Comparison of ENCODE assay signal across 25 cellular contexts in the genomic region with DNA sequence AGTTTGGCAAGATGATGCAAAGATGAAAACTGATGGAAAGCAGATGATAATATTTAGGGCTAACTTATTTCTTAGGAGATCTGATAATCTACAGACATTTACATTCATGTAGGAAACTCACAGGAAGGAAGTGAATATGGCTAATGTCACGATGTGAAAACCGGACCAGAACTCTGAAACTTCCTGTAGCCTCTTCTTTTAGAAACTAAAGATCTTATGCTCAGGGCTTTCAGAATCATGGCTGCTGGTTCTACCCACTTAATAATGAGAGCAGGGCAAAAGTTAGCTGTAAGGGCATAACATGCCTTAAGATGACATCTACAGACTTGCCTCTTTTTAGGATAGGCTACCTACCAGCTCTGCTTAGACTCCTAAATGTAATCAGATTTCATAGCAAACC. TPM values are rescaled to one million over a fixed set of nuclear protein-coding genes. Genes with fewer than 3 reads are reported as not detected.
DNase-seq lines count a peak whose midpoint lies in the region; ATAC-seq, FAIRE-seq and TF ChIP-seq lines count a peak whose summit lies in the region.
"Had no signal": no experiment of that assay in that cellular context is flagged by ENCODE, and none has a peak within 500 bp of the region (broad histone marks: within the 10 kb centered on the region; RNA-seq: fewer than 3 reads in every experiment).

No MANE protein-coding gene starts in this region.

- CTCF ChIA-PET in activated CD8-positive, alpha-beta T cell treated with anti-CD3 and anti-CD28 coated beads for 36 hours (lab: Charles Lee) = interaction anchor here (1.3 kb wide), 1 partner anchor 21 kb away, joined by 3 read pairs; no protein-coding TSS in a partner anchor
- CTCF ChIA-PET in endothelial cell of umbilical vein (lab: Charles Lee) = no interaction called here

- peaks cover 81% of the 10 kb centered on the region for H3K36me3 Mint-ChIP-seq in stimulated activated naive CD8-positive, alpha-beta T cell treated with anti-CD3 and anti-CD28 coated beads, Interleukin-15, Interleukin-2, amounts not matched to agents 100 ng/mL and 50 ng/mL, for 24 hours (ENCODE audit: low read depth)
- peaks cover 75% of the 10 kb centered on the region for H3K36me3 Mint-ChIP-seq in activated CD8-positive, alpha-beta T cell treated with anti-CD3 and anti-CD28 coated beads for 36 hours (ENCODE audit: low read depth)

- peak overlapping the region; percentile 8 for H3K27ac ChIP-seq in endothelial cell of umbilical vein (ENCODE audit: insufficient read depth, low read depth, low read length)
- no peak overlapping the region for H3K27ac ChIP-seq in heart right ventricle
- peak overlapping the region in 1 of 2 donors; percentile 48 for H3K27ac ChIP-seq in ascending aorta
- H3K27ac ChIP-seq in uterus = no peak overlapping the region
- H3K27ac ChIP-seq: body of pancreas, neural progenitor cell, prostate gland, thyroid gland had no signal

- no peaks in the 10 kb centered on the region for H4K20me1 ChIP-seq in endothelial cell of umbilical vein (replicated peaks; ENCODE audit: control insufficient read depth, extremely low read depth, insufficient read depth, low read length)

- H3K9ac ChIP-seq in endothelial cell of umbilical vein (replicated peaks; ENCODE audit: extremely low read depth, insufficient read depth, low read length) = no peak overlapping the region
- H3K9ac ChIP-seq: neural progenitor cell had no signal

- peaks cover 12% of the 10 kb centered on the region for H3K4me1 ChIP-seq in endothelial cell of umbilical vein (ENCODE audit: control insufficient read depth, extremely low read depth, insufficient read depth, low read length)
- peaks cover 0 to 26% (median 16%) of the 10 kb centered on the region in 9 donors for H3K4me1 ChIP-seq in heart right ventricle
- H3K4me1 ChIP-seq in ascending aorta = no peaks in the 10 kb centered on the region
- H3K4me1 ChIP-seq in uterus = no peaks in the 10 kb centered on the region
- H3K4me1 ChIP-seq: neural progenitor cell, prostate gland, thyroid gland had no signal

- H3K27me3 ChIP-seq in endothelial cell of umbilical vein (ENCODE audit: control insufficient read depth in 2 of 2, insufficient read depth in 2 of 2, low read length in 2 of 2) (no peaks in the 10 kb centered on the region), heart right ventricle (no peaks in the 10 kb centered on the region), ascending aorta (no peaks in the 10 kb centered on the region), uterus (no peaks in the 10 kb centered on the region)
- H3K27me3 ChIP-seq: body of pancreas, neural progenitor cell, thyroid gland had no signal

- ATAC-seq in stimulated activated naive CD8-positive, alpha-beta T cell treated with anti-CD3 and anti-CD28 coated beads, Interleukin-15, Interleukin-2, amounts not matched to agents 100 U/mL and 50 U/mL, for 24 hours = no peak
- no peak for ATAC-seq in activated CD8-positive, alpha-beta T cell treated with anti-CD3 and anti-CD28 coated beads for 36 hours
- no peak for ATAC-seq in stimulated activated naive CD8-positive, alpha-beta T cell treated with anti-CD3 and anti-CD28 coated beads, Interleukin-15, amount 100 ng/mL, for 72 hours
- ATAC-seq in heart right ventricle = no peak
- ATAC-seq: body of pancreas, esophagus mucosa, WTC11 had no signal

- H3K27me3 Mint-ChIP-seq in stimulated activated naive CD8-positive, alpha-beta T cell treated with anti-CD3 and anti-CD28 coated beads, Interleukin-15, Interleukin-2, amounts not matched to agents 100 ng/mL and 50 ng/mL, for 24 hours = no peaks in the 10 kb centered on the region
- no peaks in the 10 kb centered on the region for H3K27me3 Mint-ChIP-seq in activated CD8-positive, alpha-beta T cell treated with anti-CD3 and anti-CD28 coated beads for 36 hours
- no peaks in the 10 kb centered on the region for H3K27me3 Mint-ChIP-seq in stimulated activated naive CD8-positive, alpha-beta T cell treated with anti-CD3 and anti-CD28 coated beads, Interleukin-15, amount 100 ng/mL, for 72 hours

- dilution Hi-C loops in endothelial cell of umbilical vein (cut with MboI; ENCODE audit: extremely low pct_ligation_motif_present, low sequenced_read_pairs) = no loop called here

- H3K79me2 ChIP-seq in endothelial cell of umbilical vein (ENCODE audit: control insufficient read depth, insufficient read depth, low read length) = peaks cover 17% of the 10 kb centered on the region

- TF ChIP-seq POLR2A in endothelial cell of umbilical vein (IDR thresholded peaks at IDR 0.05; ENCODE audit: low read depth, low read length) (no peak), uterus (IDR thresholded peaks at IDR 0.05) (no peak)

- no peak overlapping the region for H3K4me3 Mint-ChIP-seq in stimulated activated naive CD8-positive, alpha-beta T cell treated with anti-CD3 and anti-CD28 coated beads, Interleukin-15, Interleukin-2, amounts not matched to agents 100 ng/mL and 50 ng/mL, for 24 hours
- no peak overlapping the region for H3K4me3 Mint-ChIP-seq in activated CD8-positive, alpha-beta T cell treated with anti-CD3 and anti-CD28 coated beads for 36 hours
- H3K4me3 Mint-ChIP-seq in stimulated activated naive CD8-positive, alpha-beta T cell treated with anti-CD3 and anti-CD28 coated beads, Interleukin-15, amount 100 ng/mL, for 72 hours = no peak overlapping the region
- H3K4me3 Mint-ChIP-seq: neural progenitor cell, WTC11 had no signal

- H3K9me3 ChIP-seq in endothelial cell of umbilical vein (replicated peaks; ENCODE audit: control insufficient read depth, insufficient read depth, low read length) (no peaks in the 10 kb centered on the region), heart right ventricle (no peaks in the 10 kb centered on the region), ascending aorta (no peaks in the 10 kb centered on the region), uterus (no peaks in the 10 kb centered on the region)
- H3K9me3 ChIP-seq: body of pancreas, prostate gland, thyroid gland had no signal

- FAIRE-seq in endothelial cell of umbilical vein (lab: Jason Lieb, UNC) = no peak
- FAIRE-seq: islet of Langerhans had no signal

- intact Hi-C loops in activated CD8-positive, alpha-beta T cell treated with anti-CD3 and anti-CD28 coated beads for 36 hours (cut with micrococcal nuclease) = no loop called here
- intact Hi-C loops in endothelial cell of umbilical vein (cut with micrococcal nuclease) (no loop called here), heart right ventricle (cut with DNase I) (no loop called here), ascending aorta (cut with DNase I) (no loop called here), uterus (cut with DNase I; ENCODE audit: low total_unique reads) (no loop called here)

- no peaks in the 10 kb centered on the region for H3K9me3 Mint-ChIP-seq in stimulated activated naive CD8-positive, alpha-beta T cell treated with anti-CD3 and anti-CD28 coated beads, Interleukin-15, Interleukin-2, amounts not matched to agents 100 ng/mL and 50 ng/mL, for 24 hours
- no peaks in the 10 kb centered on the region for H3K9me3 Mint-ChIP-seq in activated CD8-positive, alpha-beta T cell treated with anti-CD3 and anti-CD28 coated beads for 36 hours
- H3K9me3 Mint-ChIP-seq in stimulated activated naive CD8-positive, alpha-beta T cell treated with anti-CD3 and anti-CD28 coated beads, Interleukin-15, amount 100 ng/mL, for 72 hours = no peaks in the 10 kb centered on the region
- H3K9me3 Mint-ChIP-seq: neural progenitor cell, WTC11 had no signal

- H3K4me3 ChIP-seq in endothelial cell of umbilical vein (replicated peaks in 1 of 3; ENCODE audit: insufficient read depth in 1 of 3, low read depth in 1 of 3, low read length in 3 of 3) (no peak overlapping the region), heart right ventricle (no peak overlapping the region), ascending aorta (no peak overlapping the region), uterus (no peak overlapping the region)
- H3K4me3 ChIP-seq: body of pancreas, neural progenitor cell, prostate gland, thyroid gland had no signal

- POLR2A ChIA-PET in activated CD8-positive, alpha-beta T cell treated with anti-CD3 and anti-CD28 coated beads for 36 hours (lab: Charles Lee) = no interaction called here
- POLR2A ChIA-PET in endothelial cell of umbilical vein (lab: Charles Lee) = no interaction called here

- H3K36me3 ChIP-seq in endothelial cell of umbilical vein (ENCODE audit: control insufficient read depth in 2 of 2, extremely low read depth in 1 of 2, insufficient read depth in 2 of 2, low read length in 2 of 2) (peaks cover 46 to 51% of the 10 kb centered on the region in 2 experiments), heart right ventricle (peaks cover 5 to 100% (median 99%) of the 10 kb centered on the region in 9 donors), ascending aorta (peaks cover 84 to 99% of the 10 kb centered on the region in 2 donors), uterus (no peaks in the 10 kb centered on the region)

- no peaks in the 10 kb centered on the region for H3K9me1 ChIP-seq in endothelial cell of umbilical vein (replicated peaks; ENCODE audit: control insufficient read depth, extremely low read depth, insufficient read depth, low read length)

- peak overlapping the region; percentile 26 for H3K27ac Mint-ChIP-seq in stimulated activated naive CD8-positive, alpha-beta T cell treated with anti-CD3 and anti-CD28 coated beads, Interleukin-15, Interleukin-2, amounts not matched to agents 100 ng/mL and 50 ng/mL, for 24 hours
- peak overlapping the region; percentile 81 for H3K27ac Mint-ChIP-seq in activated CD8-positive, alpha-beta T cell treated with anti-CD3 and anti-CD28 coated beads for 36 hours
- peak overlapping the region; percentile 71 to 88 for H3K27ac Mint-ChIP-seq in stimulated activated naive CD8-positive, alpha-beta T cell treated with anti-CD3 and anti-CD28 coated beads, Interleukin-15, amount 100 ng/mL, for 72 hours
- H3K27ac Mint-ChIP-seq: neural progenitor cell, WTC11 had no signal

- DNase-seq in stimulated activated naive CD8-positive, alpha-beta T cell treated with anti-CD3 and anti-CD28 coated beads, Interleukin-15, Interleukin-2, amounts not matched to agents 100 U/mL and 50 U/mL, for 24 hours = no peak
- no peak for DNase-seq in activated CD8-positive, alpha-beta T cell treated with anti-CD3 and anti-CD28 coated beads for 36 hours
- no peak for DNase-seq in endothelial cell of umbilical vein (ENCODE audit: low read depth, low spot score)
- no peak for DNase-seq in stimulated activated naive CD8-positive, alpha-beta T cell treated with anti-CD3 and anti-CD28 coated beads, Interleukin-15, amount 100 ng/mL, for 72 hours
- DNase-seq in heart right ventricle = no peak
- DNase-seq in ascending aorta (ENCODE audit: low spot score in 2 of 2) = no peak
- DNase-seq in uterus = no peak
- DNase-seq: activated gamma-delta T cell; body of pancreas; COR-L47; DMS79 treated with DMSO at 0.1 percent for 48 hours; effector CD4-positive, alpha-beta T cell; foreskin melanocyte; hippocampal formation; MV-4-11; NCI-H1694; NCI-H526; T-helper 9 cell; thyroid gland had no signal

- H2AFZ ChIP-seq in endothelial cell of umbilical vein (ENCODE audit: low read depth, low read length) = no peak overlapping the region
- H2AFZ ChIP-seq: neural progenitor cell had no signal

- TF ChIP-seq CTCF in activated CD8-positive, alpha-beta T cell treated with anti-CD3 and anti-CD28 coated beads for 36 hours (IDR thresholded peaks at IDR 0.05) = no peak
- TF ChIP-seq CTCF in endothelial cell of umbilical vein (IDR thresholded peaks at IDR 0.05; ENCODE audit: extremely low read depth in 1 of 2, insufficient read depth in 1 of 2, low read depth in 1 of 2, low read length in 2 of 2) (no peak), heart right ventricle (IDR thresholded peaks at IDR 0.05) (no peak), ascending aorta (IDR thresholded peaks at IDR 0.05) (no peak), uterus (IDR thresholded peaks at IDR 0.05) (no peak)

- WGBS in heart right ventricle, 2 donors = 62 to 83% methylated on average over 2 of the region's 2 CpGs

- peaks cover 21% of the 10 kb centered on the region for H3K4me1 Mint-ChIP-seq in stimulated activated naive CD8-positive, alpha-beta T cell treated with anti-CD3 and anti-CD28 coated beads, Interleukin-15, Interleukin-2, amounts not matched to agents 100 ng/mL and 50 ng/mL, for 24 hours (ENCODE audit: low read depth)
- peaks cover 25% of the 10 kb centered on the region for H3K4me1 Mint-ChIP-seq in activated CD8-positive, alpha-beta T cell treated with anti-CD3 and anti-CD28 coated beads for 36 hours (ENCODE audit: low read depth)
- peaks cover 56% of the 10 kb centered on the region for H3K4me1 Mint-ChIP-seq in stimulated activated naive CD8-positive, alpha-beta T cell treated with anti-CD3 and anti-CD28 coated beads, Interleukin-15, amount 100 ng/mL, for 72 hours
- H3K4me1 Mint-ChIP-seq: neural progenitor cell, WTC11 had no signal

- no TSS peak for BruUV-seq in endothelial cell of umbilical vein (replicated peaks; lab: Mats Ljungman, UMichigan)

- H3K4me2 ChIP-seq in endothelial cell of umbilical vein (ENCODE audit: insufficient read depth, low read length) = peak overlapping the region; percentile 47
- H3K4me2 ChIP-seq: neural progenitor cell had no signal

RNA-seq across cellular contexts. Expression of a gene that starts 15.2 kb away (rescaled TPM):
- 100 to 1,000 TPM in 1 of 2 experiments, 10 to 100 TPM in 1; 98.5 to 105 TPM for total RNA-seq in activated CD8-positive, alpha-beta T cell treated with anti-CD3 and anti-CD28 coated beads for 36 hours
- total RNA-seq in endothelial cell of umbilical vein (77.0 and 78.2 TPM in 2 replicates), heart right ventricle (10 to 100 TPM; 37.7 to 51.8 (median 43.3) TPM), ascending aorta (22.9 TPM), uterus (100 to 1,000 TPM in 1 of 4 donors, 10 to 100 TPM in 3; 30.0 to 122 (median 56.5) TPM)
- polyA plus RNA-seq in endothelial cell of umbilical vein (87.5 and 88.4 TPM in 2 replicates), heart right ventricle (10 to 100 TPM; 22.3 to 43.8 TPM)
- polyA plus RNA-seq in endothelial cell of umbilical vein (2011; cell fraction: cytosol; rRNA removed) = 40.2 and 40.9 TPM in 2 replicates
- 139 and 151 TPM in 2 replicates for polyA plus RNA-seq in endothelial cell of umbilical vein (2011; cell fraction: nucleus; rRNA removed)
- 49.9 and 68.2 TPM in 2 replicates for polyA plus RNA-seq in endothelial cell of umbilical vein (2012)
- polyA minus RNA-seq in endothelial cell of umbilical vein = 92.7 and 97.6 TPM in 2 replicates
- 38.0 TPM for polyA minus RNA-seq in endothelial cell of umbilical vein (2011; cell fraction: cytosol; rRNA and poly(A)+ RNA removed)
- 54.0 and 73.6 TPM in 2 replicates for polyA minus RNA-seq in endothelial cell of umbilical vein (2011; cell fraction: nucleus; rRNA and poly(A)+ RNA removed)

RNA-seq across cellular contexts. Expression of a gene that starts 15.4 kb away (rescaled TPM):
- 10 to 100 TPM; 33.6 to 35.3 TPM for total RNA-seq in activated CD8-positive, alpha-beta T cell treated with anti-CD3 and anti-CD28 coated beads for 36 hours
- 40.3 and 44.5 TPM in 2 replicates for total RNA-seq in endothelial cell of umbilical vein
- polyA plus RNA-seq in endothelial cell of umbilical vein = 128 and 137 TPM in 2 replicates
- polyA plus RNA-seq in endothelial cell of umbilical vein (2011; cell fraction: cytosol; rRNA removed) = 132 and 136 TPM in 2 replicates
- 61.4 and 63.0 TPM in 2 replicates for polyA plus RNA-seq in endothelial cell of umbilical vein (2011; cell fraction: nucleus; rRNA removed)
- 54.2 and 55.8 TPM in 2 replicates for polyA plus RNA-seq in endothelial cell of umbilical vein (2012)
- 77.1 and 86.1 TPM in 2 replicates for polyA minus RNA-seq in endothelial cell of umbilical vein
- 60.9 TPM for polyA minus RNA-seq in endothelial cell of umbilical vein (2011; cell fraction: cytosol; rRNA and poly(A)+ RNA removed)
- polyA minus RNA-seq in endothelial cell of umbilical vein (2011; cell fraction: nucleus; rRNA and poly(A)+ RNA removed) = 43.3 and 79.5 TPM in 2 replicates
- 10 to 100 TPM; 24.4 to 39.9 (median 32.7) TPM for total RNA-seq in heart right ventricle
- 10 to 100 TPM; 43.4 to 56.1 TPM for polyA plus RNA-seq in heart right ventricle
- total RNA-seq in ascending aorta = 13.6 TPM
- total RNA-seq in uterus = 10 to 100 TPM in 2 of 4 donors, 1 to 10 TPM in 2; 2.8 to 43.9 (median 16.1) TPM

RNA-seq across cellular contexts. Expression of a gene that starts 22.2 kb away (rescaled TPM):
- total RNA-seq in activated CD8-positive, alpha-beta T cell treated with anti-CD3 and anti-CD28 coated beads for 36 hours = 1 to 10 TPM; 8.6 to 9.3 TPM
- 9.8 and 10.6 TPM in 2 replicates for total RNA-seq in endothelial cell of umbilical vein
- polyA plus RNA-seq in endothelial cell of umbilical vein = 38.8 and 39.8 TPM in 2 replicates
- polyA plus RNA-seq in endothelial cell of umbilical vein (2011; cell fraction: cytosol; rRNA removed) = 25.0 and 25.4 TPM in 2 replicates
- polyA plus RNA-seq in endothelial cell of umbilical vein (2011; cell fraction: nucleus; rRNA removed) = 12.1 and 14.2 TPM in 2 replicates
- 10.9 and 12.2 TPM in 2 replicates for polyA plus RNA-seq in endothelial cell of umbilical vein (2012)
- polyA minus RNA-seq in endothelial cell of umbilical vein = 18.2 and 27.7 TPM in 2 replicates
- 2.7 TPM for polyA minus RNA-seq in endothelial cell of umbilical vein (2011; cell fraction: cytosol; rRNA and poly(A)+ RNA removed)
- polyA minus RNA-seq in endothelial cell of umbilical vein (2011; cell fraction: nucleus; rRNA and poly(A)+ RNA removed) = 4.6 and 4.9 TPM in 2 replicates
- total RNA-seq in heart right ventricle = 1 to 10 TPM; 2.9 to 6.8 (median 4.1) TPM
- 1 to 10 TPM; 6.3 to 8.3 TPM for polyA plus RNA-seq in heart right ventricle
- total RNA-seq in ascending aorta = 64.9 TPM
- total RNA-seq in uterus = 10 to 100 TPM in 3 of 4 donors, 1 to 10 TPM in 1; 2.6 to 30.8 (median 17.0) TPM

RNA-seq across cellular contexts. Expression of a gene that starts 52.4 kb away (rescaled TPM):
- total RNA-seq in activated CD8-positive, alpha-beta T cell treated with anti-CD3 and anti-CD28 coated beads for 36 hours = 10 to 100 TPM; 38.6 to 47.0 TPM
- total RNA-seq in endothelial cell of umbilical vein (37.9 and 43.6 TPM in 2 replicates), heart right ventricle (10 to 100 TPM; 14.4 to 25.9 (median 17.6) TPM), ascending aorta (44.9 TPM), uterus (10 to 100 TPM; 12.0 to 81.5 (median 20.9) TPM)
- polyA plus RNA-seq in endothelial cell of umbilical vein (60.0 and 85.1 TPM in 2 replicates), heart right ventricle (10 to 100 TPM; 28.0 to 35.3 TPM)
- polyA plus RNA-seq in endothelial cell of umbilical vein (2011; cell fraction: cytosol; rRNA removed) = 48.1 and 55.3 TPM in 2 replicates
- 109 and 119 TPM in 2 replicates for polyA plus RNA-seq in endothelial cell of umbilical vein (2011; cell fraction: nucleus; rRNA removed)
- 37.1 and 52.5 TPM in 2 replicates for polyA plus RNA-seq in endothelial cell of umbilical vein (2012)
- 61.0 and 76.7 TPM in 2 replicates for polyA minus RNA-seq in endothelial cell of umbilical vein
- polyA minus RNA-seq in endothelial cell of umbilical vein (2011; cell fraction: cytosol; rRNA and poly(A)+ RNA removed) = 17.6 TPM
- polyA minus RNA-seq in endothelial cell of umbilical vein (2011; cell fraction: nucleus; rRNA and poly(A)+ RNA removed) = 45.5 and 62.4 TPM in 2 replicates

RNA-seq across cellular contexts. Expression of a gene that starts 52.9 kb away (rescaled TPM):
- 10 to 100 TPM; 32.4 to 33.5 TPM for total RNA-seq in activated CD8-positive, alpha-beta T cell treated with anti-CD3 and anti-CD28 coated beads for 36 hours
- 41.6 and 44.0 TPM in 2 replicates for total RNA-seq in endothelial cell of umbilical vein
- 102 and 103 TPM in 2 replicates for polyA plus RNA-seq in endothelial cell of umbilical vein
- 58.9 and 65.6 TPM in 2 replicates for polyA plus RNA-seq in endothelial cell of umbilical vein (2011; cell fraction: cytosol; rRNA removed)
- 62.1 and 63.9 TPM in 2 replicates for polyA plus RNA-seq in endothelial cell of umbilical vein (2011; cell fraction: nucleus; rRNA removed)
- 34.4 and 39.0 TPM in 2 replicates for polyA plus RNA-seq in endothelial cell of umbilical vein (2012)
- 83.3 and 86.3 TPM in 2 replicates for polyA minus RNA-seq in endothelial cell of umbilical vein
- 33.6 TPM for polyA minus RNA-seq in endothelial cell of umbilical vein (2011; cell fraction: cytosol; rRNA and poly(A)+ RNA removed)
- polyA minus RNA-seq in endothelial cell of umbilical vein (2011; cell fraction: nucleus; rRNA and poly(A)+ RNA removed) = 19.2 and 21.5 TPM in 2 replicates
- 10 to 100 TPM in 5 of 10 donors, 1 to 10 TPM in 5; 6.0 to 18.6 (median 9.7) TPM for total RNA-seq in heart right ventricle
- polyA plus RNA-seq in heart right ventricle = 10 to 100 TPM; 10.5 to 11.8 TPM
- total RNA-seq in ascending aorta = 215 TPM
- 10 to 100 TPM; 11.3 to 43.6 (median 21.2) TPM for total RNA-seq in uterus

Comparison
In these comparisons a context has a peak if more than half of its experiments do, and no peak if none do; other contexts are left out.
1. H3K27ac Mint-ChIP-seq: peak in every context shown above with its lines; median percentile 81 in activated CD8-positive, alpha-beta T cell treated with anti-CD3 and anti-CD28 coated beads for 36 hours; 80 in stimulated activated naive CD8-positive, alpha-beta T cell treated with anti-CD3 and anti-CD28 coated beads, Interleukin-15, amount 100 ng/mL, for 72 hours; 26 in stimulated activated naive CD8-positive, alpha-beta T cell treated with anti-CD3 and anti-CD28 coated beads, Interleukin-15, Interleukin-2, amounts not matched to agents 100 ng/mL and 50 ng/mL, for 24 hours.